ENCODE assay signal across 13 cellular contexts in the genomic region with DNA sequence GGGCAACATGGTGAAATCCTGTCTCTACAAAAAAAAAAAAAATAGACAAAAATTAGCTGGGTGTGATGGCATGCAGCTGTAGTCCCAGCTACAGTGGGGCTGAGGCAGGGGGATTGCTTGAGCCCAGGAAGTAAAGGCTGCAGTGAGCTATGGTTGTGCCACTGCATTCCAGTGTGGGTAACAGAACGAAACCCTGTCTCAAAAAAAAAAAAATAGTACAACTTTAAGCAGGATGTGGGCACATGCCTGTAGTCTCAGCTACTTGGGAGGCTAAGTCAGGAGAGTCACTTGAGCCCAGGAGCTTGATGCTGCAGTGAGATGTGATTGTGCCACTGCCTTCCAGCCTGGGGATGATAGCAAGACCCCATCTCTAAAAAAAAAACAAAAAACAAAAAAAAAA. TPM values are rescaled to one million over a fixed set of nuclear protein-coding genes. Genes with fewer than 3 reads are reported as not detected.
DNase-seq lines count a peak whose midpoint lies in the region; ATAC-seq and TF ChIP-seq lines count a peak whose summit lies in the region.
"Had no signal": no experiment of that assay in that cellular context is flagged by ENCODE, and none has a peak within 500 bp of the region (broad histone marks: within the 10 kb centered on the region; RNA-seq: fewer than 3 reads in every experiment).

No MANE protein-coding gene starts in this region.

- H3K4me1 ChIP-seq in stomach, result peaks cover 0 to 55% (median 36%) of the 10 kb centered on the region in 4 donors
- no peaks in the 10 kb centered on the region for H3K4me1 ChIP-seq in prostate gland (replicated peaks)

- POLR2A ChIA-PET in naive thymus-derived CD8-positive, alpha-beta T cell (lab: Charles Lee), result interaction anchor here (0.8 kb wide), 2 partner anchors 43 to 172 kb away, joined by 3 read pairs; partner anchors contain the start of gene CNEP1R1

- ATAC-seq in activated naive CD8-positive, alpha-beta T cell treated with anti-CD3 and anti-CD28 coated beads, Interleukin-2, amount 50 U/mL, for 24 hours, result peak; percentile 76
- ATAC-seq in naive thymus-derived CD8-positive, alpha-beta T cell, result peak; percentile 87 to 98
- ATAC-seq: A549, mucosa of descending colon, Right ventricle myocardium inferior had no signal

- no peaks in the 10 kb centered on the region for H3K9me3 Mint-ChIP-seq in activated naive CD8-positive, alpha-beta T cell treated with anti-CD3 and anti-CD28 coated beads, Interleukin-2, amount 50 U/mL, for 24 hours
- H3K9me3 Mint-ChIP-seq in naive thymus-derived CD8-positive, alpha-beta T cell, result no peaks in the 10 kb centered on the region

- H3K36me3 Mint-ChIP-seq in activated naive CD8-positive, alpha-beta T cell treated with anti-CD3 and anti-CD28 coated beads, Interleukin-2, amount 50 U/mL, for 24 hours (ENCODE audit: low read depth), result peaks cover 7% of the 10 kb centered on the region
- peaks cover 0 to 3% (median 3%) of the 10 kb centered on the region in 3 donors for H3K36me3 Mint-ChIP-seq in naive thymus-derived CD8-positive, alpha-beta T cell

- 26 to 64% (median 39%) methylated on average over 1 of the region's 1 CpG for WGBS in stomach, 5 donors
- WGBS in prostate gland, result 73% methylated on average over 1 of the region's 1 CpG

- H3K4me1 Mint-ChIP-seq in activated naive CD8-positive, alpha-beta T cell treated with anti-CD3 and anti-CD28 coated beads, Interleukin-2, amount 50 U/mL, for 24 hours, result peaks cover 56% of the 10 kb centered on the region
- peaks cover 20 to 81% (median 72%) of the 10 kb centered on the region in 4 donors for H3K4me1 Mint-ChIP-seq in naive thymus-derived CD8-positive, alpha-beta T cell

- H3K27me3 Mint-ChIP-seq in activated naive CD8-positive, alpha-beta T cell treated with anti-CD3 and anti-CD28 coated beads, Interleukin-2, amount 50 U/mL, for 24 hours, result no peaks in the 10 kb centered on the region
- H3K27me3 Mint-ChIP-seq in naive thymus-derived CD8-positive, alpha-beta T cell, result no peaks in the 10 kb centered on the region

- H3K27me3 ChIP-seq in stomach, result no peaks in the 10 kb centered on the region
- no peaks in the 10 kb centered on the region for H3K27me3 ChIP-seq in prostate gland (replicated peaks; ENCODE audit: insufficient read depth)

- H3K27ac ChIP-seq in stomach, result no peak overlapping the region
- no peak overlapping the region for H3K27ac ChIP-seq in prostate gland

- peak; percentile 13 for DNase-seq in activated CD4-positive, alpha-beta T cell treated with anti-CD3 and anti-CD28 coated beads for 48 hours
- no peak for DNase-seq in activated CD4-positive, alpha-beta T cell treated with anti-CD3 and anti-CD28 coated beads, Interleukin-2, amount 50 U/mL, for 48 hours
- DNase-seq in LHCN-M2 (ENCODE audit: low read depth) (peak; percentile 58), NCI-H510A (lab: John Stamatoyannopoulos, UW) (no peak), stomach (no peak), prostate gland (ENCODE audit: low spot score) (no peak)
- no peak for DNase-seq in activated naive CD8-positive, alpha-beta T cell treated with anti-CD3 and anti-CD28 coated beads, Interleukin-2, amount 50 U/mL, for 24 hours
- DNase-seq in naive thymus-derived CD8-positive, alpha-beta T cell, result peak in 6 of 10 donors; percentile 6 to 65 (median 34)
- DNase-seq: mucosa of descending colon, NCI-H2029 treated with DMSO at 0.1 percent for 48 hours, small intestine had no signal

- H3K36me3 ChIP-seq in stomach (no peaks in the 10 kb centered on the region), prostate gland (no peaks in the 10 kb centered on the region)

- TF ChIP-seq CTCF in stomach (IDR thresholded peaks at IDR 0.05) (no peak), prostate gland (IDR thresholded peaks at IDR 0.05) (no peak)

- H3K4me3 ChIP-seq in stomach (no peak overlapping the region), prostate gland (no peak overlapping the region)
- H3K4me3 ChIP-seq: A549, mucosa of descending colon had no signal

- TF ChIP-seq POLR2A in stomach (IDR thresholded peaks at IDR 0.05) (no peak), prostate gland (IDR thresholded peaks at IDR 0.05) (no peak)

- H3K9me3 ChIP-seq in stomach (no peaks in the 10 kb centered on the region), prostate gland (no peaks in the 10 kb centered on the region)
- H3K9me3 ChIP-seq: A549, mucosa of descending colon had no signal

- no peak overlapping the region for H3K27ac Mint-ChIP-seq in activated naive CD8-positive, alpha-beta T cell treated with anti-CD3 and anti-CD28 coated beads, Interleukin-2, amount 50 U/mL, for 24 hours
- H3K27ac Mint-ChIP-seq in naive thymus-derived CD8-positive, alpha-beta T cell, result peak overlapping the region in 9 of 10 donors; percentile 17 to 86 (median 43)

- no peak overlapping the region for H3K4me3 Mint-ChIP-seq in activated naive CD8-positive, alpha-beta T cell treated with anti-CD3 and anti-CD28 coated beads, Interleukin-2, amount 50 U/mL, for 24 hours
- H3K4me3 Mint-ChIP-seq in naive thymus-derived CD8-positive, alpha-beta T cell, result peak overlapping the region in 7 of 10 donors; percentile 9 to 55 (median 34)

- intact Hi-C loops in stomach (cut with DNase I; ENCODE audit: low total_unique reads), result no loop called here
- intact Hi-C loops in prostate gland (cut with DNase I), result no loop called here

- no peak for TF ChIP-seq EP300 in stomach (IDR thresholded peaks at IDR 0.05)

RNA-seq across cellular contexts. Expression of gene TENT4B, which starts 43.6 kb away (rescaled TPM):
- total RNA-seq in LHCN-M2 (2014; rRNA removed) (11.6 and 13.5 TPM in 2 replicates), stomach (10 to 100 TPM in 4 of 5 donors, 1 to 10 TPM in 1; 4.1 to 24.1 (median 14.9) TPM), prostate gland (10 to 100 TPM; 11.5 to 15.1 TPM)
- polyA plus RNA-seq in LHCN-M2 (2012), result 3.3 TPM
- total RNA-seq in naive thymus-derived CD8-positive, alpha-beta T cell, result 10 to 100 TPM; 26.0 to 27.0 TPM
- 1 to 10 TPM; 5.3 to 8.3 (median 6.6) TPM for polyA plus RNA-seq in naive thymus-derived CD8-positive, alpha-beta T cell
- polyA plus RNA-seq in stomach, result 1 to 10 TPM; 2.4 to 3.2 (median 2.8) TPM

Comparison
In these comparisons a context has a peak if more than half of its experiments do, and no peak if none do; other contexts are left out.
1. DNase-seq: peak in activated CD4-positive, alpha-beta T cell treated with anti-CD3 and anti-CD28 coated beads for 48 hours (single experiment), LHCN-M2 (single experiment) and naive thymus-derived CD8-positive, alpha-beta T cell (6 of 10); none in activated CD4-positive, alpha-beta T cell treated with anti-CD3 and anti-CD28 coated beads, Interleukin-2, amount 50 U/mL, for 48 hours (0 of 2), activated naive CD8-positive, alpha-beta T cell treated with anti-CD3 and anti-CD28 coated beads, Interleukin-2, amount 50 U/mL, for 24 hours (single experiment), NCI-H510A (single experiment), stomach (single experiment) and prostate gland (single experiment).